Comparison of ENCODE assay signal across 9 cellular contexts in genomic region chr2:138829326-138829725, GRCh38. TPM values are rescaled to one million over a fixed set of nuclear protein-coding genes. Genes with fewer than 3 reads are reported as not detected.
A peak's percentile ranks its signal among the peaks of the same experiment; 100 is the strongest.
DNase-seq lines count a peak whose midpoint lies in the region; ATAC-seq and TF ChIP-seq lines count a peak whose summit lies in the region.
"Had no signal": no experiment of that assay in that cellular context is flagged by ENCODE, and none has a peak within 500 bp of the region (broad histone marks: within the 10 kb centered on the region; RNA-seq: fewer than 3 reads in every experiment).

No MANE protein-coding gene starts in this region.

- peak; percentile 40 for ATAC-seq in GM18519 (IDR thresholded peaks at IDR 0.05; ENCODE audit: low FRiP score, unreplicated experiment)
- ATAC-seq in HG03135 (IDR thresholded peaks at IDR 0.05; ENCODE audit: unreplicated experiment), result peak; percentile 57
- ATAC-seq in activated naive CD8-positive, alpha-beta T cell treated with anti-CD3 and anti-CD28 coated beads, Interleukin-2, amount 10 ng/mL, durations not matched to agents 7 days and 5 days (ENCODE audit: low read depth), result no peak

- no peaks in the 10 kb centered on the region for H3K9me3 ChIP-seq in uterus

- no peak for TF ChIP-seq CTCF in uterus (IDR thresholded peaks at IDR 0.05)

- no peak overlapping the region for H3K27ac ChIP-seq in uterus
- H3K27ac ChIP-seq: HL-60 had no signal

- no peaks in the 10 kb centered on the region for H3K36me3 Mint-ChIP-seq in activated naive CD8-positive, alpha-beta T cell treated with anti-CD3 and anti-CD28 coated beads, Interleukin-2, amount 10 ng/mL, durations not matched to agents 7 days and 5 days

- no peak overlapping the region for H3K27ac Mint-ChIP-seq in activated naive CD8-positive, alpha-beta T cell treated with anti-CD3 and anti-CD28 coated beads, Interleukin-2, amount 10 ng/mL, durations not matched to agents 7 days and 5 days

- no peaks in the 10 kb centered on the region for H3K4me1 Mint-ChIP-seq in activated naive CD8-positive, alpha-beta T cell treated with anti-CD3 and anti-CD28 coated beads, Interleukin-2, amount 10 ng/mL, durations not matched to agents 7 days and 5 days

- peaks cover 2% of the 10 kb centered on the region for H3K27me3 Mint-ChIP-seq in activated naive CD8-positive, alpha-beta T cell treated with anti-CD3 and anti-CD28 coated beads, Interleukin-2, amount 10 ng/mL, durations not matched to agents 7 days and 5 days

- H3K4me3 ChIP-seq in uterus, result no peak overlapping the region

- H3K27me3 ChIP-seq in uterus, result no peaks in the 10 kb centered on the region

- DNase-seq in CD1c-positive myeloid dendritic cell (ENCODE audit: extremely low spot score) (peak; percentile 13), NCI-H748 treated with DMSO at 0.1 percent for 48 hours (lab: John Stamatoyannopoulos, UW) (peak; percentile 12), medulla oblongata (ENCODE audit: extremely low spot score) (peak; percentile 49), mucosa of gallbladder (ENCODE audit: low spot score) (no peak), uterus (no peak)
- DNase-seq in activated naive CD8-positive, alpha-beta T cell treated with anti-CD3 and anti-CD28 coated beads, Interleukin-2, amount 10 ng/mL, durations not matched to agents 7 days and 5 days, result peak; percentile 32

- H3K36me3 ChIP-seq in uterus, result no peaks in the 10 kb centered on the region

- H3K4me1 ChIP-seq in uterus, result no peaks in the 10 kb centered on the region

- intact Hi-C loops in uterus (cut with DNase I; ENCODE audit: low total_unique reads), result loop anchor here (10.0 kb wide), 1 partner anchor 925 kb away; no protein-coding TSS in a partner anchor

- TF ChIP-seq POLR2A in uterus (IDR thresholded peaks at IDR 0.05), result no peak

- no peaks in the 10 kb centered on the region for H3K9me3 Mint-ChIP-seq in activated naive CD8-positive, alpha-beta T cell treated with anti-CD3 and anti-CD28 coated beads, Interleukin-2, amount 10 ng/mL, durations not matched to agents 7 days and 5 days

- H3K4me3 Mint-ChIP-seq in activated naive CD8-positive, alpha-beta T cell treated with anti-CD3 and anti-CD28 coated beads, Interleukin-2, amount 10 ng/mL, durations not matched to agents 7 days and 5 days, result no peak overlapping the region

- POLR2A ChIA-PET in activated naive CD8-positive, alpha-beta T cell treated with anti-CD3 and anti-CD28 coated beads, Interleukin-2, amount 10 ng/mL, durations not matched to agents 7 days and 5 days (lab: Charles Lee), result no interaction called here

RNA-seq across cellular contexts. Expression of gene NXPH2, which starts 49.1 kb away (rescaled TPM):
- total RNA-seq in activated naive CD8-positive, alpha-beta T cell treated with anti-CD3 and anti-CD28 coated beads, Interleukin-2, amount 10 ng/mL, durations not matched to agents 7 days and 5 days, result not detected
- not detected for total RNA-seq in mucosa of gallbladder
- total RNA-seq in uterus, result 1 to 10 TPM in 1 of 4 donors, not detected in 3; 1.2 TPM

Comparison
In these comparisons a context has a peak if more than half of its experiments do, and no peak if none do; other contexts are left out.
1. DNase-seq: peak in CD1c-positive myeloid dendritic cell (single experiment), NCI-H748 treated with DMSO at 0.1 percent for 48 hours (single experiment), activated naive CD8-positive, alpha-beta T cell treated with anti-CD3 and anti-CD28 coated beads, Interleukin-2, amount 10 ng/mL, durations not matched to agents 7 days and 5 days (single experiment) and medulla oblongata (single experiment); none in mucosa of gallbladder (single experiment) and uterus (0 of 2).